Comparison of ENCODE assay signal across 22 cellular contexts in genomic region chr13:67225252-67226159, GRCh38. TPM values are rescaled to one million over a fixed set of nuclear protein-coding genes. Genes with fewer than 3 reads are reported as not detected.
DNase-seq lines count a peak whose midpoint lies in the region; ATAC-seq and TF ChIP-seq lines count a peak whose summit lies in the region.
"Had no signal": no experiment of that assay in that cellular context is flagged by ENCODE, and none has a peak within 500 bp of the region (broad histone marks: within the 10 kb centered on the region; RNA-seq: fewer than 3 reads in every experiment).

No MANE protein-coding gene starts in this region.

- 70 to 72% methylated on average over 20 of the region's 20 CpGs for WGBS in thyroid gland, 2 donors

- TF ChIP-seq CTCF in left ventricle myocardium inferior (IDR thresholded peaks at IDR 0.05; ENCODE audit: borderline replicate concordance): no peak
- TF ChIP-seq CTCF in neural crest cell (conservative IDR thresholded peaks at IDR 0.05): no peak
- no peak for TF ChIP-seq CTCF in thyroid gland (IDR thresholded peaks at IDR 0.05)

- peaks cover 23% of the 10 kb centered on the region for H3K4me1 Mint-ChIP-seq in neural crest cell
- peaks cover 3% of the 10 kb centered on the region for H3K4me1 Mint-ChIP-seq in activated CD8-positive, alpha-beta memory T cell treated with anti-CD3 and anti-CD28 coated beads, Interleukin-2, amount 10 ng/mL, durations not matched to agents 7 days and 5 days

- peaks cover 72% of the 10 kb centered on the region for H3K4me1 ChIP-seq in left ventricle myocardium inferior
- H3K4me1 ChIP-seq in thyroid gland: peaks cover 0 to 8% of the 10 kb centered on the region in 2 donors
- H3K4me1 ChIP-seq: body of pancreas had no signal

- H3K9me3 Mint-ChIP-seq in neural crest cell: no peaks in the 10 kb centered on the region
- no peaks in the 10 kb centered on the region for H3K9me3 Mint-ChIP-seq in activated CD8-positive, alpha-beta memory T cell treated with anti-CD3 and anti-CD28 coated beads, Interleukin-2, amount 10 ng/mL, durations not matched to agents 7 days and 5 days (ENCODE audit: low read depth)
- H3K9me3 Mint-ChIP-seq: activated CD4-positive, alpha-beta memory T cell treated with anti-CD3 and anti-CD28 coated beads for 36 hours; activated naive CD8-positive, alpha-beta T cell treated with anti-CD3 and anti-CD28 coated beads for 36 hours; activated T-cell treated with anti-CD3 and anti-CD28 coated beads, Interleukin-2, amount 50 U/mL, for 4 hours; nephron progenitor cell; T-helper 1 cell treated with Interleukin-12 subunit alpha and Interleukin-12 subunit beta and Interleukin-4 antibody, amounts not matched to agents 30 μg/mL and 1 μg/mL, for 36 hours had no signal

- H3K27ac Mint-ChIP-seq in neural crest cell (ENCODE audit: unreplicated experiment): no peak overlapping the region
- no peak overlapping the region for H3K27ac Mint-ChIP-seq in activated CD8-positive, alpha-beta memory T cell treated with anti-CD3 and anti-CD28 coated beads, Interleukin-2, amount 10 ng/mL, durations not matched to agents 7 days and 5 days
- H3K27ac Mint-ChIP-seq: activated CD4-positive, alpha-beta memory T cell treated with anti-CD3 and anti-CD28 coated beads for 36 hours; activated naive CD8-positive, alpha-beta T cell treated with anti-CD3 and anti-CD28 coated beads for 36 hours; immature natural killer cell; nephron progenitor cell; T-helper 1 cell treated with Interleukin-12 subunit alpha and Interleukin-12 subunit beta and Interleukin-4 antibody, amounts not matched to agents 30 μg/mL and 1 μg/mL, for 36 hours had no signal

- CTCF ChIA-PET in activated CD8-positive, alpha-beta memory T cell treated with anti-CD3 and anti-CD28 coated beads, Interleukin-2, amount 10 ng/mL, durations not matched to agents 7 days and 5 days (lab: Charles Lee): no interaction called here

- H3K27me3 Mint-ChIP-seq in neural crest cell (ENCODE audit: low read depth): peaks cover 2% of the 10 kb centered on the region
- peaks cover 7% of the 10 kb centered on the region for H3K27me3 Mint-ChIP-seq in activated CD8-positive, alpha-beta memory T cell treated with anti-CD3 and anti-CD28 coated beads, Interleukin-2, amount 10 ng/mL, durations not matched to agents 7 days and 5 days

- ATAC-seq in activated CD8-positive, alpha-beta memory T cell treated with anti-CD3 and anti-CD28 coated beads, Interleukin-2, amount 10 ng/mL, durations not matched to agents 7 days and 5 days: no peak
- ATAC-seq: activated T-cell treated with anti-CD3 and anti-CD28 coated beads, Interleukin-2, amount 50 U/mL, for 4 hours; body of pancreas had no signal

- H3K4me3 Mint-ChIP-seq in neural crest cell: peak overlapping the region; percentile 16
- H3K4me3 Mint-ChIP-seq in activated CD8-positive, alpha-beta memory T cell treated with anti-CD3 and anti-CD28 coated beads, Interleukin-2, amount 10 ng/mL, durations not matched to agents 7 days and 5 days: no peak overlapping the region
- H3K4me3 Mint-ChIP-seq: activated CD4-positive, alpha-beta memory T cell treated with anti-CD3 and anti-CD28 coated beads for 36 hours; activated naive CD8-positive, alpha-beta T cell treated with anti-CD3 and anti-CD28 coated beads for 36 hours; activated T-cell treated with anti-CD3 and anti-CD28 coated beads, Interleukin-2, amount 50 U/mL, for 4 hours; immature natural killer cell; T-helper 1 cell treated with Interleukin-12 subunit alpha and Interleukin-12 subunit beta and Interleukin-4 antibody, amounts not matched to agents 30 μg/mL and 1 μg/mL, for 36 hours had no signal

- H3K9me3 ChIP-seq in left ventricle myocardium inferior (replicated peaks) (no peaks in the 10 kb centered on the region), thyroid gland (no peaks in the 10 kb centered on the region)
- H3K9me3 ChIP-seq: body of pancreas, esophagus squamous epithelium, MG63 had no signal

- intact Hi-C loops in left ventricle myocardium inferior (cut with micrococcal nuclease): loop anchor here (5.0 kb wide), 1 partner anchor 148 kb away; no protein-coding TSS in a partner anchor
- intact Hi-C loops in cardiac septum (cut with DNase I): loop anchor here (2.0 to 10.0 kb wide), 3 partner anchors 151 to 1301 kb away; no protein-coding TSS in a partner anchor
- intact Hi-C loops in thyroid gland (cut with DNase I): no loop called here

- H3K27ac ChIP-seq in left ventricle myocardium inferior (replicated peaks) (no peak overlapping the region), cingulate gyrus (ENCODE audit: low read depth, low read length) (peak overlapping the region; percentile 34), thyroid gland (peak overlapping the region in 1 of 3 donors; percentile 13)
- H3K27ac ChIP-seq: body of pancreas, esophagus squamous epithelium, WERI-Rb-1 had no signal

- no peak for TF ChIP-seq POLR2A in thyroid gland (IDR thresholded peaks at IDR 0.05)

- H3K36me3 Mint-ChIP-seq in neural crest cell (ENCODE audit: low read depth): peaks cover 2% of the 10 kb centered on the region
- H3K36me3 Mint-ChIP-seq in activated CD8-positive, alpha-beta memory T cell treated with anti-CD3 and anti-CD28 coated beads, Interleukin-2, amount 10 ng/mL, durations not matched to agents 7 days and 5 days: no peaks in the 10 kb centered on the region
- H3K36me3 Mint-ChIP-seq: activated CD4-positive, alpha-beta memory T cell treated with anti-CD3 and anti-CD28 coated beads for 36 hours; activated naive CD8-positive, alpha-beta T cell treated with anti-CD3 and anti-CD28 coated beads for 36 hours; immature natural killer cell had no signal

- peak overlapping the region; percentile 87 for H3K4me3 ChIP-seq in left ventricle myocardium inferior
- no peak overlapping the region for H3K4me3 ChIP-seq in thyroid gland (replicated peaks in 1 of 3)
- H3K4me3 ChIP-seq: body of pancreas, esophagus squamous epithelium, MG63 had no signal

- H3K27me3 ChIP-seq in left ventricle myocardium inferior (ENCODE audit: low read depth) (no peaks in the 10 kb centered on the region), thyroid gland (no peaks in the 10 kb centered on the region)
- H3K27me3 ChIP-seq: body of pancreas, MG63 had no signal

- H3K36me3 ChIP-seq in left ventricle myocardium inferior: no peaks in the 10 kb centered on the region
- H3K36me3 ChIP-seq in thyroid gland: no peaks in the 10 kb centered on the region
- H3K36me3 ChIP-seq: esophagus squamous epithelium, MG63, WERI-Rb-1 had no signal

- DNase-seq in left ventricle myocardium inferior (no peak), cardiac septum (ENCODE audit: low spot score) (no peak), neural crest cell (ENCODE audit: low read depth, low spot score) (no peak), thyroid gland (peak; percentile 25 to 46), SHP77 treated with DMSO at 0.1 percent for 48 hours (lab: John Stamatoyannopoulos, UW) (no peak)
- no peak for DNase-seq in activated CD8-positive, alpha-beta memory T cell treated with anti-CD3 and anti-CD28 coated beads, Interleukin-2, amount 10 ng/mL, durations not matched to agents 7 days and 5 days
- DNase-seq in activated effector memory CD4-positive, alpha-beta T cell treated with Interleukin-2 at 50 U/mL for 16 hours: no peak
- DNase-seq: activated CD4-positive, alpha-beta memory T cell treated with anti-CD3 and anti-CD28 coated beads for 36 hours; activated naive CD8-positive, alpha-beta T cell treated with anti-CD3 and anti-CD28 coated beads for 36 hours; activated T-cell treated with anti-CD3 and anti-CD28 coated beads, Interleukin-2, amount 50 U/mL, for 4 hours; body of pancreas; DND-41; esophagus squamous epithelium; immature natural killer cell; MG63; NCI-H446 treated with DMSO at 0.1 percent for 48 hours; nephron progenitor cell; SHP77; stimulated activated naive CD4-positive, alpha-beta T cell; WERI-Rb-1 had no signal

RNA-seq across cellular contexts. Expression of gene PCDH9, which starts 4.6 kb away (rescaled TPM):
- total RNA-seq in left ventricle myocardium inferior (14.7 TPM), cardiac septum (17.1 TPM), neural crest cell (6.3 and 7.3 TPM in 2 replicates), thyroid gland (10 to 100 TPM in 2 of 4 donors, 1 to 10 TPM in 2; 2.8 to 22.4 (median 12.9) TPM)
- under 1 TPM; 0.14 to 0.15 TPM for total RNA-seq in activated CD8-positive, alpha-beta memory T cell treated with anti-CD3 and anti-CD28 coated beads, Interleukin-2, amount 10 ng/mL, durations not matched to agents 7 days and 5 days

Comparison
In these comparisons a context has a peak if more than half of its experiments do, and no peak if none do; other contexts are left out.
1. DNase-seq: peak in thyroid gland (2 of 2); none in left ventricle myocardium inferior (single experiment), cardiac septum (single experiment), neural crest cell (single experiment), SHP77 treated with DMSO at 0.1 percent for 48 hours (single experiment), activated CD8-positive, alpha-beta memory T cell treated with anti-CD3 and anti-CD28 coated beads, Interleukin-2, amount 10 ng/mL, durations not matched to agents 7 days and 5 days (single experiment) and activated effector memory CD4-positive, alpha-beta T cell treated with Interleukin-2 at 50 U/mL for 16 hours (single experiment).